Comparison of ENCODE assay signal across 1 cellular context in the genomic region with DNA sequence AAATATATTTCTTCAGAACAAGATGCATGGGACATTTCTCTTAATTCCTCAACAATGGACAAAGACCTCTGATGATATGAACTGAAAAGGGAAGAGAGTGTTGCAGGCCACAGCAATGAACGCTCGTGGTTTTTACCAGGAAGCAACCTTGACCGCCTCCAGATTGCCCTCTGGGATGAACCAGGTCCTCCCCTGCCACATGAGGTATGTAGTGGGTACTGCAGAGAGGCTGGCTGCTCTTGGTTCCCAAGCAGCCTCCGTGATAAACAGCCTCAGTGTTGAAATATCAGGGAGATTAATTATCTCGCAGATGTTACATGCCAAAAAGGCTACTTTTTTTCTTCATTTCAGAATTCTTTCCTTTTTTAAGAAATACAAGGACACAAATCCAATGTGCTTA.
TF ChIP-seq lines count a peak whose summit lies in the region.

No MANE protein-coding gene starts in this region.

TF ChIP-seq in IMR-90, 13 proteins besides CTCF, POLR2A, EP300 and RAD21 (continued from another document):
- TF ChIP-seq RCOR1 (IDR thresholded peaks at IDR 0.05; ENCODE audit: insufficient replicate concordance, low read length) (no peak), BHLHE40 (IDR thresholded peaks at IDR 0.05; ENCODE audit: low read depth, low read length) (no peak)
